1 cellular context compared by ENCODE assay signal in genomic region chr9:40991741-40992471, GRCh38.
TF ChIP-seq lines count a peak whose summit lies in the region.

No MANE protein-coding gene starts in this region.

TF ChIP-seq in GM12878, 131 proteins besides CTCF, POLR2A, EP300 and RAD21 (continued from another document):
- peak; percentile 79; the same call in 1 of the 2 replicates for TF ChIP-seq CHD1 (IDR thresholded peaks at IDR 0.05; ENCODE audit: low read depth, low read length)
- TF ChIP-seq SMC3 (IDR thresholded peaks at IDR 0.05; ENCODE audit: borderline replicate concordance, low read length): peak; percentile 40; the same call in 1 of the 2 replicates
- TF ChIP-seq YY1 (IDR thresholded peaks at IDR 0.05; ENCODE audit: low read depth, low read length): peak; percentile 91
- TF ChIP-seq MEF2B (IDR thresholded peaks at IDR 0.05; ENCODE audit: partially characterized antibody, poor library complexity, severe bottlenecking): peak; percentile 80
- TF ChIP-seq NKRF (conservative IDR thresholded peaks at IDR 0.05): peak; percentile 85
- TF ChIP-seq BCL3 (IDR thresholded peaks at IDR 0.05; ENCODE audit: borderline replicate concordance, insufficient read depth, low read depth, low read length, poor library complexity, severe bottlenecking): peak; percentile 63
- 0 out of 2 replicates have a peak, but pooled peaks have one; percentile 64 for TF ChIP-seq ZNF217 (IDR thresholded peaks at IDR 0.05)
- peak; percentile 79; the same call in 1 of the 2 replicates for TF ChIP-seq CHD2 (IDR thresholded peaks at IDR 0.05; ENCODE audit: borderline replicate concordance, low read depth, low read length)
- TF ChIP-seq GABPA (IDR thresholded peaks at IDR 0.05; ENCODE audit: low read depth): peak; percentile 82
- peak; percentile 12; the same call in 1 of the 2 replicates for TF ChIP-seq JUND (IDR thresholded peaks at IDR 0.05; ENCODE audit: low read depth, low read length)
- peak; percentile 94 for TF ChIP-seq IKZF1 (conservative IDR thresholded peaks at IDR 0.05)
- TF ChIP-seq PKNOX1 (IDR thresholded peaks at IDR 0.05): peak; percentile 38; the same call in 1 of the 2 replicates
- TF ChIP-seq, protein P1, sequence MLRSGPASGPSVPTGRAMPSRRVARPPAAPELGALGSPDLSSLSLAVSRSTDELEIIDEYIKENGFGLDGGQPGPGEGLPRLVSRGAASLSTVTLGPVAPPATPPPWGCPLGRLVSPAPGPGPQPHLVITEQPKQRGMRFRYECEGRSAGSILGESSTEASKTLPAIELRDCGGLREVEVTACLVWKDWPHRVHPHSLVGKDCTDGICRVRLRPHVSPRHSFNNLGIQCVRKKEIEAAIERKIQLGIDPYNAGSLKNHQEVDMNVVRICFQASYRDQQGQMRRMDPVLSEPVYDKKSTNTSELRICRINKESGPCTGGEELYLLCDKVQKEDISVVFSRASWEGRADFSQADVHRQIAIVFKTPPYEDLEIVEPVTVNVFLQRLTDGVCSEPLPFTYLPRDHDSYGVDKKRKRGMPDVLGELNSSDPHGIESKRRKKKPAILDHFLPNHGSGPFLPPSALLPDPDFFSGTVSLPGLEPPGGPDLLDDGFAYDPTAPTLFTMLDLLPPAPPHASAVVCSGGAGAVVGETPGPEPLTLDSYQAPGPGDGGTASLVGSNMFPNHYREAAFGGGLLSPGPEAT (IDR thresholded peaks at IDR 0.05; ENCODE audit: low read depth): peak; percentile 54
- peak; percentile 50 for TF ChIP-seq SIX5 (IDR thresholded peaks at IDR 0.05; ENCODE audit: low read depth, low read length, severe bottlenecking)
- peak; percentile 86; the same call in 2 of the 3 replicates for TF ChIP-seq POU2F2 (IDR thresholded peaks at IDR 0.05; ENCODE audit: borderline replicate concordance, low read depth, low read length)
- peak; percentile 91; the same call in 1 of the 2 replicates for TF ChIP-seq TBL1XR1 (IDR thresholded peaks at IDR 0.05; ENCODE audit: low read depth, low read length)
- TF ChIP-seq TARDBP (IDR thresholded peaks at IDR 0.05; ENCODE audit: borderline replicate concordance): peak; percentile 71
- TF ChIP-seq HCFC1 (IDR thresholded peaks at IDR 0.05; ENCODE audit: low read length): peak; percentile 77
- TF ChIP-seq, protein P2, sequence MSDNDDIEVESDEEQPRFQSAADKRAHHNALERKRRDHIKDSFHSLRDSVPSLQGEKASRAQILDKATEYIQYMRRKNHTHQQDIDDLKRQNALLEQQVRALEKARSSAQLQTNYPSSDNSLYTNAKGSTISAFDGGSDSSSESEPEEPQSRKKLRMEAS (IDR thresholded peaks at IDR 0.05; ENCODE audit: low read depth, low read length): peak; percentile 92
- TF ChIP-seq SMAD1 (IDR thresholded peaks at IDR 0.05; ENCODE audit: low read depth, partially characterized antibody): peak; percentile 84
- peak; percentile 78 for TF ChIP-seq SIN3A (IDR thresholded peaks at IDR 0.05; ENCODE audit: low read depth, low read length)
- TF ChIP-seq POLR2AphosphoS2 (IDR thresholded peaks at IDR 0.05; ENCODE audit: low read depth, low read length): peak; percentile 66; the same call in 1 of the 2 replicates
- TF ChIP-seq FOXM1 (IDR thresholded peaks at IDR 0.05; ENCODE audit: low read depth, low read length): peak; percentile 82; the same call in 1 of the 2 replicates
